Comparison of ENCODE assay signal across 8 cellular contexts in genomic region chr2:8676191-8676914, GRCh38. TPM values are rescaled to one million over a fixed set of nuclear protein-coding genes. Genes with fewer than 3 reads are reported as not detected.
A peak's percentile ranks its signal among the peaks of the same experiment; 100 is the strongest.
DNase-seq lines count a peak whose midpoint lies in the region; ATAC-seq, FAIRE-seq and TF ChIP-seq lines count a peak whose summit lies in the region.

No MANE protein-coding gene starts in this region.

- TF ChIP-seq CTCF in SK-N-SH (IDR thresholded peaks at IDR 0.05) (no peak), nephron (IDR thresholded peaks at IDR 0.05; ENCODE audit: unreplicated experiment in 3 of 3) (no peak)

- POLR2A ChIA-PET in SK-N-SH (lab: Yijun Ruan, JAX): interaction anchor here (0.8 to 7.4 kb wide), 4 partner anchors 34 to 148 kb away, joined by 3 to 154 read pairs (median 7); no protein-coding TSS in a partner anchor

- no peak for ATAC-seq in GM18867 (IDR thresholded peaks at IDR 0.05; ENCODE audit: unreplicated experiment)
- no peak for ATAC-seq in GM19328 (IDR thresholded peaks at IDR 0.05; ENCODE audit: unreplicated experiment)

- peak overlapping the region; percentile 63 to 65; a peak in 3 of 4 replicates for H3K4me3 ChIP-seq in SK-N-SH (ENCODE audit: low read depth in 2 of 2, low read length in 1 of 2)

- peaks cover 17% of the 10 kb centered on the region for H3K9me3 Mint-ChIP-seq in nephron

- peak overlapping the region; percentile 79 for H3K9ac ChIP-seq in SK-N-SH

- peaks cover 23 to 41% of the 10 kb centered on the region in 2 experiments for H3K4me1 ChIP-seq in SK-N-SH (ENCODE audit: control insufficient read depth in 1 of 2, insufficient read depth in 2 of 2, low read depth in 1 of 2, low read length in 1 of 2)

- H3K36me3 Mint-ChIP-seq in nephron (ENCODE audit: low read depth): peaks cover 18% of the 10 kb centered on the region

- peak; percentile 90 for DNase-seq in AG08395 (ENCODE audit: low spot score)
- DNase-seq in SK-N-SH: peak; percentile 90
- DNase-seq in frontal cortex (ENCODE audit: low spot score in 2 of 2): peak; percentile 76
- DNase-seq in NCI-H82 treated with DMSO at 0.1 percent for 48 hours (lab: John Stamatoyannopoulos, UW; ENCODE audit: unreplicated experiment): no peak
- no peak for DNase-seq in NCI-H2196 (lab: John Stamatoyannopoulos, UW; ENCODE audit: unreplicated experiment)

- no peaks in the 10 kb centered on the region for H3K27me3 Mint-ChIP-seq in nephron (ENCODE audit: low read depth)

- peak overlapping the region; percentile 92 for H3K4me2 ChIP-seq in SK-N-SH

- H3K4me1 Mint-ChIP-seq in nephron: peaks cover 33% of the 10 kb centered on the region

- H3K9me2 ChIP-seq in SK-N-SH: no peaks in the 10 kb centered on the region

- peak overlapping the region; percentile 77; the same call in 1 of the 2 replicates for H2AFZ ChIP-seq in SK-N-SH (ENCODE audit: low read depth)

- H3K9me3 ChIP-seq in SK-N-SH: no peaks in the 10 kb centered on the region

- TF ChIP-seq EP300 in SK-N-SH (IDR thresholded peaks at IDR 0.05; ENCODE audit: borderline replicate concordance in 1 of 2, low read depth in 1 of 2, low read length in 1 of 2): 0 out of 4 replicates have a peak, but pooled peaks of 1 of the 2 experiments have one; percentile 4

- H3K4me3 Mint-ChIP-seq in nephron: peak overlapping the region; percentile 50 to 57 (median 52)

- peaks cover 45% of the 10 kb centered on the region for H3F3A ChIP-seq in SK-N-SH (replicated peaks; ENCODE audit: insufficient read depth)

- FAIRE-seq in frontal cortex (lab: Jason Lieb, UNC): no peak

- H3K36me3 ChIP-seq in SK-N-SH (replicated peaks in 1 of 2; ENCODE audit: control insufficient read depth in 1 of 2, insufficient read depth in 2 of 2, low read length in 1 of 2): no peaks in the 10 kb centered on the region

- H3K27me3 ChIP-seq in SK-N-SH (ENCODE audit: insufficient read depth): no peaks in the 10 kb centered on the region

- CTCF ChIA-PET in SK-N-SH (lab: Yijun Ruan, JAX): no interaction called here

- no peak for TF ChIP-seq RAD21 in SK-N-SH (IDR thresholded peaks at IDR 0.05; ENCODE audit: low read length)

- H3K27ac ChIP-seq in SK-N-SH (ENCODE audit: low read depth in 2 of 2, low read length in 1 of 2): peak overlapping the region; percentile 97 to 99

- peak overlapping the region; percentile 98 to 99 (median 99) for H3K27ac Mint-ChIP-seq in nephron

- H4K20me1 ChIP-seq in SK-N-SH (ENCODE audit: insufficient read depth): no peaks in the 10 kb centered on the region

- 78% methylated on average over 39 of the region's 51 CpGs for WGBS in SK-N-SH (ENCODE audit: low lambda C conversion rate)

- H3K79me2 ChIP-seq in SK-N-SH (ENCODE audit: insufficient read depth): peaks cover 8% of the 10 kb centered on the region; the same call in 1 of the 2 replicates

TF ChIP-seq in SK-N-SH, 30 proteins besides CTCF, POLR2A, EP300 and RAD21:
- TF ChIP-seq MAX (IDR thresholded peaks at IDR 0.05; ENCODE audit: low read depth) (peak; percentile 97), USF1 (IDR thresholded peaks at IDR 0.05; ENCODE audit: borderline replicate concordance, low read depth) (peak; percentile 82), TCF12 (IDR thresholded peaks at IDR 0.05) (peak; percentile 71; the same call in 1 of the 2 replicates), NFIC (IDR thresholded peaks at IDR 0.05; ENCODE audit: borderline replicate concordance) (peak; percentile 79), MEF2A (IDR thresholded peaks at IDR 0.05; ENCODE audit: borderline replicate concordance, low read depth) (no peak), SIN3A (IDR thresholded peaks at IDR 0.05; ENCODE audit: borderline replicate concordance, low read depth, low read length) (peak; percentile 31; the same call in 1 of the 2 replicates), JUND (IDR thresholded peaks at IDR 0.05) (no peak), CHD2 (IDR thresholded peaks at IDR 0.05; ENCODE audit: low read length, partially characterized antibody) (no peak)

RNA-seq across cellular contexts. Expression of gene ID2, which starts 5.5 kb away (rescaled TPM):
- 385 and 459 TPM in 2 replicates for polyA plus RNA-seq in SK-N-SH (2012; rRNA removed)
- 248 and 348 TPM in 2 replicates for polyA plus RNA-seq in SK-N-SH (2012; cell fraction: cytosol; rRNA removed)
- polyA plus RNA-seq in SK-N-SH (2012; cell fraction: nucleus; rRNA removed): 418 and 472 TPM in 2 replicates
- total RNA-seq in frontal cortex: 151 TPM

Comparison
In these comparisons a context has a peak if more than half of its experiments do, and no peak if none do; other contexts are left out.
1. DNase-seq: peak in AG08395 (single experiment), SK-N-SH (single experiment) and frontal cortex (2 of 2); none in NCI-H82 treated with DMSO at 0.1 percent for 48 hours (single experiment) and NCI-H2196 (single experiment).